8 cellular contexts compared by ENCODE assay signal in genomic region chr10:17430647-17431355, GRCh38. TPM values are rescaled to one million over a fixed set of nuclear protein-coding genes. Genes with fewer than 3 reads are reported as not detected.
DNase-seq lines count a peak whose midpoint lies in the region; ATAC-seq and TF ChIP-seq lines count a peak whose summit lies in the region.

No MANE protein-coding gene starts in this region.

- DNase-seq in COLO829 (ENCODE audit: low spot score) (peak; percentile 53), HEK293T (ENCODE audit: extremely low spot score) (peak; percentile 68), SJSA1 (ENCODE audit: low read depth in 1 of 2, low spot score in 2 of 2) (peak; percentile 64 to 68), head of caudate nucleus (peak; percentile 41 to 88 (median 73)), posterior vena cava (ENCODE audit: low spot score) (peak; percentile 87)
- peak; percentile 49 for DNase-seq in activated naive CD8-positive, alpha-beta T cell treated with anti-CD3 and anti-CD28 coated beads, Interleukin-2, amount 10 ng/mL, durations not matched to agents 7 days and 5 days

- no peaks in the 10 kb centered on the region for H3K4me1 ChIP-seq in SJSA1 (replicated peaks)

- ATAC-seq in activated naive CD8-positive, alpha-beta T cell treated with anti-CD3 and anti-CD28 coated beads, Interleukin-2, amount 10 ng/mL, durations not matched to agents 7 days and 5 days (ENCODE audit: low read depth) = no peak
- ATAC-seq in HG02885 (IDR thresholded peaks at IDR 0.05; ENCODE audit: poor library complexity, unreplicated experiment) (no peak), HG02938 (IDR thresholded peaks at IDR 0.05; ENCODE audit: unreplicated experiment) (no peak)

- H3K9me3 ChIP-seq in SJSA1 (replicated peaks) = no peaks in the 10 kb centered on the region; the same call in 1 of the 2 replicates

- H3K27me3 ChIP-seq in SJSA1 (replicated peaks) = no peaks in the 10 kb centered on the region

- H3K36me3 Mint-ChIP-seq in activated naive CD8-positive, alpha-beta T cell treated with anti-CD3 and anti-CD28 coated beads, Interleukin-2, amount 10 ng/mL, durations not matched to agents 7 days and 5 days = no peaks in the 10 kb centered on the region

- intact Hi-C loops in head of caudate nucleus (cut with DNase I) (loop anchor here (5.0 kb wide), 1 partner anchor 588 kb away; no protein-coding TSS in a partner anchor), posterior vena cava (cut with DNase I) (loop anchor here in 1 of 2 donors (10.0 kb wide), 1 partner anchor 596 kb away; no protein-coding TSS in a partner anchor)

- H3K27ac ChIP-seq in SJSA1 = no peak overlapping the region

- peaks cover 43% of the 10 kb centered on the region for H3K4me1 Mint-ChIP-seq in activated naive CD8-positive, alpha-beta T cell treated with anti-CD3 and anti-CD28 coated beads, Interleukin-2, amount 10 ng/mL, durations not matched to agents 7 days and 5 days

- no peak overlapping the region for H3K4me3 ChIP-seq in SJSA1

- POLR2A ChIA-PET in HEK293T (lab: Yijun Ruan, JAX) = no interaction called here
- POLR2A ChIA-PET in activated naive CD8-positive, alpha-beta T cell treated with anti-CD3 and anti-CD28 coated beads, Interleukin-2, amount 10 ng/mL, durations not matched to agents 7 days and 5 days (lab: Charles Lee) = interaction anchor here (1.1 kb wide), 1 partner anchor 18 kb away, joined by 4 read pairs; no protein-coding TSS in a partner anchor

- H3K9me3 Mint-ChIP-seq in activated naive CD8-positive, alpha-beta T cell treated with anti-CD3 and anti-CD28 coated beads, Interleukin-2, amount 10 ng/mL, durations not matched to agents 7 days and 5 days = no peaks in the 10 kb centered on the region

- H3K36me3 ChIP-seq in SJSA1 = no peaks in the 10 kb centered on the region

- no peak overlapping the region for H3K4me3 Mint-ChIP-seq in activated naive CD8-positive, alpha-beta T cell treated with anti-CD3 and anti-CD28 coated beads, Interleukin-2, amount 10 ng/mL, durations not matched to agents 7 days and 5 days

- no peak overlapping the region for H3K27ac Mint-ChIP-seq in activated naive CD8-positive, alpha-beta T cell treated with anti-CD3 and anti-CD28 coated beads, Interleukin-2, amount 10 ng/mL, durations not matched to agents 7 days and 5 days

- H3K27me3 Mint-ChIP-seq in activated naive CD8-positive, alpha-beta T cell treated with anti-CD3 and anti-CD28 coated beads, Interleukin-2, amount 10 ng/mL, durations not matched to agents 7 days and 5 days = peaks cover 7% of the 10 kb centered on the region

- CTCF ChIA-PET in HEK293T (lab: Yijun Ruan, JAX) = no interaction called here

TF ChIP-seq in HEK293T, 16 proteins besides CTCF, POLR2A, EP300 and RAD21:
- TF ChIP-seq, protein P1, sequence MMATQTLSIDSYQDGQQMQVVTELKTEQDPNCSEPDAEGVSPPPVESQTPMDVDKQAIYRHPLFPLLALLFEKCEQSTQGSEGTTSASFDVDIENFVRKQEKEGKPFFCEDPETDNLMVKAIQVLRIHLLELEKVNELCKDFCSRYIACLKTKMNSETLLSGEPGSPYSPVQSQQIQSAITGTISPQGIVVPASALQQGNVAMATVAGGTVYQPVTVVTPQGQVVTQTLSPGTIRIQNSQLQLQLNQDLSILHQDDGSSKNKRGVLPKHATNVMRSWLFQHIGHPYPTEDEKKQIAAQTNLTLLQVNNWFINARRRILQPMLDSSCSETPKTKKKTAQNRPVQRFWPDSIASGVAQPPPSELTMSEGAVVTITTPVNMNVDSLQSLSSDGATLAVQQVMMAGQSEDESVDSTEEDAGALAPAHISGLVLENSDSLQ (IDR thresholded peaks at IDR 0.05) = no peak
- TF ChIP-seq SP1 (IDR thresholded peaks at IDR 0.05) (no peak), FOXM1 (IDR thresholded peaks at IDR 0.05; ENCODE audit: borderline replicate concordance) (no peak), LEF1 (IDR thresholded peaks at IDR 0.05; ENCODE audit: borderline replicate concordance) (no peak), ZNF384 (IDR thresholded peaks at IDR 0.05) (no peak), ELF4 (IDR thresholded peaks at IDR 0.05) (no peak), TARDBP (IDR thresholded peaks at IDR 0.05) (no peak), HDGF (IDR thresholded peaks at IDR 0.05; ENCODE audit: borderline replicate concordance) (no peak)

RNA-seq across cellular contexts. Expression of gene ST8SIA6, which starts 23.6 kb away (rescaled TPM):
- total RNA-seq in SJSA1 (2014; rRNA removed; shearing (Covaris generic)) = 0.39 TPM in 1 of 2 replicates, not detected in the other
- total RNA-seq in activated naive CD8-positive, alpha-beta T cell treated with anti-CD3 and anti-CD28 coated beads, Interleukin-2, amount 10 ng/mL, durations not matched to agents 7 days and 5 days = under 1 TPM; 0.34 to 0.61 TPM
- total RNA-seq in posterior vena cava = 1 to 10 TPM; 3.1 to 4.5 TPM
